Comparison of ENCODE assay signal across 11 cellular contexts in the genomic region with DNA sequence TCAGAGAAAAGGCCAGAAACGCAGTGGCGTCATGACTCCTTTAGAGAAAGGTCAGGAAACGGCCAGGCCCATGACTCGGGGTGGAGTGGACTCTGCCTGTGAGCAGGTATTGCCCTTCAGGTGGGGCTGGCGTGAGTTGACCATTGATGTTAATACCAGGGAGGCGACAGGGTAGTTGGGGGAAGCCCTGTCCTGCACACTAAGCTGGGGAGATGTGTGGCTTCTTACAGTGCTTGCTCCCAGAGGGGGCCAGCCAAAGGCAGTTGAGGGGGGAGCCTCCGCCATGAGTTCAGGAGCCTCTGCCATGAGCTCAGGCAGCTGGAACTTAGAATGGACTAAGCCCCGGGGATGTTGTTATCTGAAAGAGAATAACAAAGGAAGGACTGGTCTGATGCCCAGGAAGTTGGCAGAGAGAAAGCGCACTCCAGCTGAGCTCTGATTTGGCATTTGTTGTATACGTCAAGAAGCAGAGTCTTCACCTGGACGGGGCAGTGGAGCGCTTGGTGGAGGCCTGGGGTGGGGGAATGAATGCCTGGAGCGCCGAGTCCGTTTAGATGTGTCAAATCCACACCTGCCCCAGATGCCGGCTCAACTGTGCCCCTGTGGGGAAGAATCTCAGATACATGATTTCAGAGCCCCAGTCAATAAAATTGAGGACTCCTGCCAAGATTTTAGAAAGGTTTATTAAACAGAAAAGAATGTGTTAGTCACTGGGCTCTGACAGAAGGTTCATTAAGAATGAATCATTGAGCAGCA.
DNase-seq lines count a peak whose midpoint lies in the region; ATAC-seq and TF ChIP-seq lines count a peak whose summit lies in the region.
"Had no signal": no experiment of that assay in that cellular context is flagged by ENCODE, and none has a peak within 500 bp of the region (broad histone marks: within the 10 kb centered on the region; RNA-seq: fewer than 3 reads in every experiment).

No MANE protein-coding gene starts in this region.

- no peaks in the 10 kb centered on the region for H3K9me3 Mint-ChIP-seq in WTC11

- H4K20me1 ChIP-seq in HCT116 (ENCODE audit: insufficient read depth) = no peaks in the 10 kb centered on the region

- no peaks in the 10 kb centered on the region for H3K9me2 ChIP-seq in HCT116 (ENCODE audit: insufficient read depth)

- H3K4me1 ChIP-seq in HCT116 (ENCODE audit: control insufficient read depth in 1 of 2, insufficient read depth in 2 of 2, low read length in 2 of 2) (peaks cover 11 to 27% of the 10 kb centered on the region in 2 experiments), adipocyte (ENCODE audit: control insufficient read depth, insufficient read depth, low read length) (peaks cover 17% of the 10 kb centered on the region), foreskin keratinocyte (peaks cover 12% of the 10 kb centered on the region), sigmoid colon (peaks cover 0 to 6% (median 0%) of the 10 kb centered on the region in 4 donors)

- 85 to 90% methylated on average over 16 of the region's 16 CpGs for WGBS in sigmoid colon, 2 donors

- H3K79me2 ChIP-seq in HCT116 (ENCODE audit: insufficient read depth, low read length) = no peaks in the 10 kb centered on the region

- H3K4me3 Mint-ChIP-seq in WTC11 = no peak overlapping the region

- H3K27me3 Mint-ChIP-seq in WTC11 (ENCODE audit: low read depth) = no peaks in the 10 kb centered on the region

- BruUV-seq in HCT116 (replicated peaks; lab: Mats Ljungman, UMichigan) = no TSS peak

- H3K9ac ChIP-seq in HCT116 (ENCODE audit: low read length) = peak overlapping the region; percentile 3
- H3K9ac ChIP-seq in adipocyte (ENCODE audit: low read length) = no peak overlapping the region

- no peak for TF ChIP-seq CTCF in HCT116 (IDR thresholded peaks at IDR 0.05 in 2 of 3, conservative IDR thresholded peaks at IDR 0.05 in 1 of 3; ENCODE audit: borderline replicate concordance in 1 of 3, insufficient read depth in 1 of 3, low read depth in 2 of 3, low read length in 2 of 3)
- TF ChIP-seq CTCF in foreskin keratinocyte (conservative IDR thresholded peaks at IDR 0.05) = peak; percentile 59
- TF ChIP-seq CTCF in WTC11 (IDR thresholded peaks at IDR 0.05) = no peak
- no peak for TF ChIP-seq CTCF in sigmoid colon (IDR thresholded peaks at IDR 0.05)

- POLR2A ChIA-PET in HCT116 (lab: Charles Lee) (no interaction called here), WTC11 (lab: Charles Lee) (no interaction called here)

- ATAC-seq in HCT116 (peak; percentile 82), foreskin keratinocyte (peak; percentile 88), WTC11 (no peak), HG02840 (IDR thresholded peaks at IDR 0.05; ENCODE audit: low FRiP score, unreplicated experiment) (no peak)

- no peak overlapping the region for H3K27ac Mint-ChIP-seq in WTC11

- H3K4me2 ChIP-seq in HCT116 (ENCODE audit: low read length) = peak overlapping the region; percentile 62

- H3K36me3 ChIP-seq in HCT116 (ENCODE audit: control insufficient read depth in 1 of 2, insufficient read depth in 2 of 2, low read length in 2 of 2) (no peaks in the 10 kb centered on the region), adipocyte (ENCODE audit: control insufficient read depth, insufficient read depth, low read length, severe bottlenecking) (peaks cover under 1% of the 10 kb centered on the region), sigmoid colon (no peaks in the 10 kb centered on the region)
- H3K36me3 ChIP-seq: ovary had no signal

- H3K9me3 ChIP-seq in HCT116 (ENCODE audit: control insufficient read depth in 1 of 2, insufficient read depth in 1 of 2, low read depth in 1 of 2, low read length in 2 of 2) = no peaks in the 10 kb centered on the region
- no peaks in the 10 kb centered on the region for H3K9me3 ChIP-seq in adipocyte (ENCODE audit: control insufficient read depth, low read length)
- no peaks in the 10 kb centered on the region for H3K9me3 ChIP-seq in sigmoid colon
- H3K9me3 ChIP-seq: ovary had no signal

- H2AFZ ChIP-seq in HCT116 (ENCODE audit: low read depth, low read length, poor library complexity, severe bottlenecking) = no peak overlapping the region

- DNase-seq in A172 (ENCODE audit: low spot score) (peak; percentile 70), HCT116 (ENCODE audit: low read depth, low spot score) (peak; percentile 41), adipocyte (ENCODE audit: low read depth) (peak; percentile 51), foreskin keratinocyte (peak; percentile 83 to 92), WTC11 (ENCODE audit: low spot score) (no peak), sigmoid colon (no peak)
- no peak for DNase-seq in stimulated activated CD4-positive, alpha-beta T cell treated with anti-CD3 and anti-CD28 coated beads, Interleukin-1b, Interleukin-23, amount 100 ng/mL, for 48 hours
- DNase-seq: activated effector memory CD4-positive, alpha-beta T cell treated with anti-CD3 and anti-CD28 coated beads, Interleukin-2, amount 50 U/mL, for 16 hours; effector memory CD4-positive, alpha-beta T cell; ovary had no signal

- TF ChIP-seq EP300 in sigmoid colon (IDR thresholded peaks at IDR 0.05) = no peak

- H3K27me3 ChIP-seq in HCT116 (ENCODE audit: insufficient read depth, low read length) (no peaks in the 10 kb centered on the region), adipocyte (replicated peaks; ENCODE audit: control insufficient read depth, insufficient read depth, low read length) (no peaks in the 10 kb centered on the region), foreskin keratinocyte (no peaks in the 10 kb centered on the region), sigmoid colon (no peaks in the 10 kb centered on the region)
- H3K27me3 ChIP-seq: ovary had no signal

- intact Hi-C loops in HCT116 (cut with micrococcal nuclease) (no loop called here), sigmoid colon (cut with DNase I) (no loop called here)

- CTCF ChIA-PET in HCT116 (lab: Charles Lee) = no interaction called here
- CTCF ChIA-PET in WTC11 (lab: Charles Lee) = no interaction called here

- H3K27ac ChIP-seq in HCT116 (ENCODE audit: low read depth, low read length) = peak overlapping the region; percentile 55
- H3K27ac ChIP-seq in foreskin keratinocyte = no peak overlapping the region
- no peak overlapping the region for H3K27ac ChIP-seq in sigmoid colon
- H3K27ac ChIP-seq: ovary had no signal

- H3K4me3 ChIP-seq in HCT116 (replicated peaks in 1 of 2; ENCODE audit: low read depth in 1 of 2, low read length in 2 of 2) = peak overlapping the region in 1 of 2 experiments; percentile 22; a peak in 1 of 4 replicates
- no peak overlapping the region for H3K4me3 ChIP-seq in adipocyte (ENCODE audit: low read length)
- H3K4me3 ChIP-seq in sigmoid colon = no peak overlapping the region
- H3K4me3 ChIP-seq: ovary had no signal

- RAD21 ChIA-PET in HCT116 (lab: Charles Lee; ENCODE audit: low non-redundant PET in 1 of 2, low total read pairs in 2 of 2, uncharacterized antibody in 2 of 2, unreplicated experiment in 2 of 2) = interaction anchor here in 1 of 2 experiments (0.6 kb wide), 1 partner anchor 206 kb away, joined by 4 read pairs; no protein-coding TSS in a partner anchor

- TF ChIP-seq RAD21 in HCT116 (IDR thresholded peaks at IDR 0.05; ENCODE audit: low read depth) = no peak

- H3K4me1 Mint-ChIP-seq in WTC11 = peaks cover 6% of the 10 kb centered on the region

- TF ChIP-seq POLR2A in HCT116 (IDR thresholded peaks at IDR 0.05; ENCODE audit: borderline replicate concordance, extremely low read depth, insufficient read depth, insufficient read length) (no peak), sigmoid colon (IDR thresholded peaks at IDR 0.05) (no peak)

- no peaks in the 10 kb centered on the region for H3K36me3 Mint-ChIP-seq in WTC11

TF ChIP-seq in HCT116, 20 proteins besides CTCF, POLR2A, EP300 and RAD21 (continues in another document):
- TF ChIP-seq SP1 (IDR thresholded peaks at IDR 0.05; ENCODE audit: low read depth) (peak; percentile 3; the same call in 1 of the 2 replicates), ZFX (IDR thresholded peaks at IDR 0.05) (no peak), EZH2phosphoT487 (IDR thresholded peaks at IDR 0.05; ENCODE audit: borderline replicate concordance) (no peak), EZH2 (IDR thresholded peaks at IDR 0.05) (no peak), JUND (IDR thresholded peaks at IDR 0.05) (peak; percentile 68), EGR1 (IDR thresholded peaks at IDR 0.05; ENCODE audit: low read depth) (no peak)
- TF ChIP-seq, protein P1, sequence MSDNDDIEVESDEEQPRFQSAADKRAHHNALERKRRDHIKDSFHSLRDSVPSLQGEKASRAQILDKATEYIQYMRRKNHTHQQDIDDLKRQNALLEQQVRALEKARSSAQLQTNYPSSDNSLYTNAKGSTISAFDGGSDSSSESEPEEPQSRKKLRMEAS (IDR thresholded peaks at IDR 0.05) = no peak; the same call in 1 of the 2 replicates

TF ChIP-seq in WTC11, 78 proteins besides CTCF, POLR2A, EP300 and RAD21 (continues in another document):
- no peak for TF ChIP-seq JUN (CRISPR knock-in tag; IDR thresholded peaks at IDR 0.05)
- TF ChIP-seq NFYB (CRISPR knock-in tag; conservative IDR thresholded peaks at IDR 0.05; ENCODE audit: low read depth) = no peak
- no peak for TF ChIP-seq ZNF317 (CRISPR knock-in tag; IDR thresholded peaks at IDR 0.05; ENCODE audit: borderline replicate concordance, low read depth)
- TF ChIP-seq, protein P2, sequence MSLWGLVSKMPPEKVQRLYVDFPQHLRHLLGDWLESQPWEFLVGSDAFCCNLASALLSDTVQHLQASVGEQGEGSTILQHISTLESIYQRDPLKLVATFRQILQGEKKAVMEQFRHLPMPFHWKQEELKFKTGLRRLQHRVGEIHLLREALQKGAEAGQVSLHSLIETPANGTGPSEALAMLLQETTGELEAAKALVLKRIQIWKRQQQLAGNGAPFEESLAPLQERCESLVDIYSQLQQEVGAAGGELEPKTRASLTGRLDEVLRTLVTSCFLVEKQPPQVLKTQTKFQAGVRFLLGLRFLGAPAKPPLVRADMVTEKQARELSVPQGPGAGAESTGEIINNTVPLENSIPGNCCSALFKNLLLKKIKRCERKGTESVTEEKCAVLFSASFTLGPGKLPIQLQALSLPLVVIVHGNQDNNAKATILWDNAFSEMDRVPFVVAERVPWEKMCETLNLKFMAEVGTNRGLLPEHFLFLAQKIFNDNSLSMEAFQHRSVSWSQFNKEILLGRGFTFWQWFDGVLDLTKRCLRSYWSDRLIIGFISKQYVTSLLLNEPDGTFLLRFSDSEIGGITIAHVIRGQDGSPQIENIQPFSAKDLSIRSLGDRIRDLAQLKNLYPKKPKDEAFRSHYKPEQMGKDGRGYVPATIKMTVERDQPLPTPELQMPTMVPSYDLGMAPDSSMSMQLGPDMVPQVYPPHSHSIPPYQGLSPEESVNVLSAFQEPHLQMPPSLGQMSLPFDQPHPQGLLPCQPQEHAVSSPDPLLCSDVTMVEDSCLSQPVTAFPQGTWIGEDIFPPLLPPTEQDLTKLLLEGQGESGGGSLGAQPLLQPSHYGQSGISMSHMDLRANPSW (CRISPR knock-in tag; conservative IDR thresholded peaks at IDR 0.05; ENCODE audit: low read depth) = no peak
- TF ChIP-seq TEAD1 (CRISPR knock-in tag; IDR thresholded peaks at IDR 0.05) = no peak
- no peak for TF ChIP-seq ETV6 (CRISPR knock-in tag; IDR thresholded peaks at IDR 0.05)
- no peak for TF ChIP-seq SMAD3 (CRISPR knock-in tag; IDR thresholded peaks at IDR 0.05; ENCODE audit: borderline replicate concordance)
- TF ChIP-seq JAZF1 (CRISPR knock-in tag; IDR thresholded peaks at IDR 0.05) = no peak

Comparison
In these comparisons a context has a peak if more than half of its experiments do, and no peak if none do; other contexts are left out.
1. DNase-seq: peak in A172 (single experiment), HCT116 (single experiment), adipocyte (single experiment) and foreskin keratinocyte (2 of 2); none in WTC11 (single experiment), stimulated activated CD4-positive, alpha-beta T cell treated with anti-CD3 and anti-CD28 coated beads, Interleukin-1b, Interleukin-23, amount 100 ng/mL, for 48 hours (single experiment) and sigmoid colon (single experiment).
2. ATAC-seq: peak in HCT116 (single experiment) and foreskin keratinocyte (single experiment); none in WTC11 (single experiment) and HG02840 (single experiment).